9 cellular contexts compared by ENCODE assay signal in genomic region chr2:3001595-3002184, GRCh38.
DNase-seq lines count a peak whose midpoint lies in the region; ATAC-seq and TF ChIP-seq lines count a peak whose summit lies in the region.
"Had no signal": no experiment of that assay in that cellular context is flagged by ENCODE, and none has a peak within 500 bp of the region (broad histone marks: within the 10 kb centered on the region; RNA-seq: fewer than 3 reads in every experiment).

No MANE protein-coding gene starts in this region.

- intact Hi-C loops in activated T-helper 1 cell treated with anti-CD3 and anti-CD28 coated beads, Interleukin-12 subunit alpha, Interleukin-12 subunit beta, Interleukin-2, Interleukin-4 antibody, amounts not matched to agents 30 ng/mL and 10 ng/mL and 1 ng/mL, durations not matched to agents 14 hours and 24 hours and 36 hours (cut with micrococcal nuclease), result loop anchor here (1.0 to 2.0 kb wide), 2 partner anchors 302 to 461 kb away; no protein-coding TSS in a partner anchor

- no peaks in the 10 kb centered on the region for H4K20me1 ChIP-seq in BLaER1 treated with 17β-estradiol and CSF1 and Interleukin-3, amounts not matched to agents 10 nM and 100 nM

- H3K27ac Mint-ChIP-seq in activated T-helper 1 cell treated with anti-CD3 and anti-CD28 coated beads, Interleukin-12 subunit alpha, Interleukin-12 subunit beta, Interleukin-2, Interleukin-4 antibody, amounts not matched to agents 30 ng/mL and 10 ng/mL and 1 ng/mL, durations not matched to agents 14 hours and 24 hours and 36 hours, result no peak overlapping the region

- no peak overlapping the region for H3K27ac ChIP-seq in BLaER1 treated with 17β-estradiol and CSF1 and Interleukin-3, amounts not matched to agents 10 nM and 100 nM
- H3K27ac ChIP-seq in SJCRH30, result peak overlapping the region; percentile 67

- H3K9ac ChIP-seq in BLaER1 treated with 17β-estradiol and CSF1 and Interleukin-3, amounts not matched to agents 10 nM and 100 nM, result peak overlapping the region in 2 of 11 experiments; percentile 4 to 17; a peak in 1 of 22 replicates

- H3K9me3 Mint-ChIP-seq in activated T-helper 1 cell treated with anti-CD3 and anti-CD28 coated beads, Interleukin-12 subunit alpha, Interleukin-12 subunit beta, Interleukin-2, Interleukin-4 antibody, amounts not matched to agents 30 ng/mL and 10 ng/mL and 1 ng/mL, durations not matched to agents 14 hours and 24 hours and 36 hours, result no peaks in the 10 kb centered on the region

- H3K4me3 ChIP-seq in BLaER1 treated with 17β-estradiol and CSF1 and Interleukin-3, amounts not matched to agents 10 nM and 100 nM, result no peak overlapping the region
- peak overlapping the region; percentile 40 for H3K4me3 ChIP-seq in SJCRH30

- H3K4me1 Mint-ChIP-seq in activated T-helper 1 cell treated with anti-CD3 and anti-CD28 coated beads, Interleukin-12 subunit alpha, Interleukin-12 subunit beta, Interleukin-2, Interleukin-4 antibody, amounts not matched to agents 30 ng/mL and 10 ng/mL and 1 ng/mL, durations not matched to agents 14 hours and 24 hours and 36 hours (ENCODE audit: low read depth), result no peaks in the 10 kb centered on the region

- H3K9me3 ChIP-seq in BLaER1 treated with 17β-estradiol and CSF1 and Interleukin-3, amounts not matched to agents 10 nM and 100 nM (replicated peaks in 1 of 11), result no peaks in the 10 kb centered on the region
- no peaks in the 10 kb centered on the region for H3K9me3 ChIP-seq in SJCRH30 (replicated peaks)

- H3K27me3 ChIP-seq in BLaER1 treated with 17β-estradiol and CSF1 and Interleukin-3, amounts not matched to agents 10 nM and 100 nM, result no peaks in the 10 kb centered on the region
- H3K27me3 ChIP-seq in SJCRH30, result no peaks in the 10 kb centered on the region

- ATAC-seq in GM21825 (IDR thresholded peaks at IDR 0.05; ENCODE audit: unreplicated experiment) (peak; percentile 69), GM18505 (IDR thresholded peaks at IDR 0.05; ENCODE audit: unreplicated experiment) (no peak)

- H3K4me1 ChIP-seq in BLaER1 treated with 17β-estradiol and CSF1 and Interleukin-3, amounts not matched to agents 10 nM and 100 nM, result peaks cover 3 to 10% (median 7%) of the 10 kb centered on the region in 10 experiments; a peak in 15 of 20 replicates
- H3K4me1 ChIP-seq in SJCRH30, result peaks cover 6% of the 10 kb centered on the region

- DNase-seq in SJCRH30, result peak; percentile 76 to 86
- DNase-seq in left kidney (ENCODE audit: low read depth, low spot score), result peak; percentile 85
- DNase-seq in NCI-H1105 (lab: John Stamatoyannopoulos, UW), result no peak
- DNase-seq in NCI-H774 (lab: John Stamatoyannopoulos, UW), result no peak
- no peak for DNase-seq in activated T-helper 1 cell treated with anti-CD3 and anti-CD28 coated beads, Interleukin-12 subunit alpha, Interleukin-12 subunit beta, Interleukin-2, Interleukin-4 antibody, amounts not matched to agents 30 ng/mL and 10 ng/mL and 1 ng/mL, durations not matched to agents 14 hours and 24 hours and 36 hours (ENCODE audit: low spot score)
- DNase-seq: activated naive CD4-positive, alpha-beta T cell had no signal

- H3K4me2 ChIP-seq in BLaER1 treated with 17β-estradiol and CSF1 and Interleukin-3, amounts not matched to agents 10 nM and 100 nM, result peak overlapping the region; percentile 29 to 81 (median 58)

- no peak overlapping the region for H3K4me3 Mint-ChIP-seq in activated T-helper 1 cell treated with anti-CD3 and anti-CD28 coated beads, Interleukin-12 subunit alpha, Interleukin-12 subunit beta, Interleukin-2, Interleukin-4 antibody, amounts not matched to agents 30 ng/mL and 10 ng/mL and 1 ng/mL, durations not matched to agents 14 hours and 24 hours and 36 hours

- H3K36me3 ChIP-seq in BLaER1 treated with 17β-estradiol and CSF1 and Interleukin-3, amounts not matched to agents 10 nM and 100 nM, result no peaks in the 10 kb centered on the region
- H3K36me3 ChIP-seq in SJCRH30, result no peaks in the 10 kb centered on the region

- TF ChIP-seq POLR2A in GM18505 (IDR thresholded peaks at IDR 0.05; ENCODE audit: borderline replicate concordance, extremely low read depth, insufficient read depth, insufficient read length), result no peak

- H3K36me3 Mint-ChIP-seq in activated T-helper 1 cell treated with anti-CD3 and anti-CD28 coated beads, Interleukin-12 subunit alpha, Interleukin-12 subunit beta, Interleukin-2, Interleukin-4 antibody, amounts not matched to agents 30 ng/mL and 10 ng/mL and 1 ng/mL, durations not matched to agents 14 hours and 24 hours and 36 hours (ENCODE audit: low read depth), result no peaks in the 10 kb centered on the region

- H3K27me3 Mint-ChIP-seq in activated T-helper 1 cell treated with anti-CD3 and anti-CD28 coated beads, Interleukin-12 subunit alpha, Interleukin-12 subunit beta, Interleukin-2, Interleukin-4 antibody, amounts not matched to agents 30 ng/mL and 10 ng/mL and 1 ng/mL, durations not matched to agents 14 hours and 24 hours and 36 hours (ENCODE audit: insufficient read depth), result peaks cover 7% of the 10 kb centered on the region

Comparison
In these comparisons a context has a peak if more than half of its experiments do, and no peak if none do; other contexts are left out.
1. DNase-seq: peak in SJCRH30 (2 of 2) and left kidney (single experiment); none in NCI-H1105 (single experiment), NCI-H774 (single experiment) and activated T-helper 1 cell treated with anti-CD3 and anti-CD28 coated beads, Interleukin-12 subunit alpha, Interleukin-12 subunit beta, Interleukin-2, Interleukin-4 antibody, amounts not matched to agents 30 ng/mL and 10 ng/mL and 1 ng/mL, durations not matched to agents 14 hours and 24 hours and 36 hours (single experiment).